Comparison of ENCODE assay signal across 8 cellular contexts in the genomic region with DNA sequence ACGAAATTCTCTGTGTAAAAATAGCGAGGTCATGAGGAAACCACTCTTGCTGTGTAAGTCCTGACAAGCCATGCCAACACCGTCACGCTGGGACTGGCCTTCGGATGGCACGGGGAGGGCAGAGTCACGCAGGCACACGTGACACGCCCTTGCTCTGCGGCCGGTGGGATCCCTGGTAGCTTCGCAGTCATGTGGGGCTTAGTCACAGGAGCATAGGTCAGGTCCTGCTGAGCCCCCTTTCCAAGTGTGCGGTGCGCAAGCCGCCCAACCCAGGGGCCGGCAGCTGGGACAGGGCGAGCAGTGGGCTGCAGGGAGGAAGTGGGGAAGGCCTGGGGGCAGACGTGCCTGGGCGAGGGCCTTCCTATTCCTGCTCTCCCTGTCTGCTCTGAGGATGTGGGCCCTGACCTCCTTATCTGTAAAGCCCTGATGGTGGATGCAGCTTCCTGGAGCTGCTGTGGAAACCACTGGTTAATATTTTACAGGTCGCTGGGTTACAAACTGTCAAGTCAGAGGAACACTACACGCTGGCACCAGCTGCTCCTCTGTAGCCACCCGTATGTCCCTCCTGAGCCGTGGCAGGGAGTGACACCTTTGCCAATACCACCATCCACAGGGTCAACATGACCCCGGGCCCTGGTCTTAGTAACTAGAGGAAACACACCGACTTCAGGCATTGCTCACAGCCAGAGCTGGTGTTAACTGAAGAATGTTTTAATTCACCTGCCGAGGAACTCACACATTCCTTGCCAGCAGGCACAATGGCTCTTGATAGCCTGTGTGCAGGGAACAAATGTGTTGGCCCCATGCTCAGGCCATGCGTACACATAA. TPM values are rescaled to one million over a fixed set of nuclear protein-coding genes. Genes with fewer than 3 reads are reported as not detected.
DNase-seq lines count a peak whose midpoint lies in the region; ATAC-seq, FAIRE-seq and TF ChIP-seq lines count a peak whose summit lies in the region.

No MANE protein-coding gene starts in this region.

- WGBS in H1 (ENCODE audit: extremely low coverage in 1 of 2, insufficient coverage in 1 of 2, insufficient read length in 1 of 2, insufficient replicate concordance in 2 of 2, low coverage in 1 of 2, low lambda C conversion rate in 2 of 2, missing lambda C conversion rate in 1 of 2), 2 experiments, result 91% methylated on average over 27 of the region's 27 CpGs; no CpG with 5 or more reads in 1 of the 2 experiments

- H3K27me3 Mint-ChIP-seq in activated CD4-positive, alpha-beta T cell treated with anti-CD3 and anti-CD28 coated beads, Interleukin-2, amount 10 ng/mL, durations not matched to agents 7 days and 5 days, result no peaks in the 10 kb centered on the region

- CTCF ChIA-PET in activated CD4-positive, alpha-beta T cell treated with anti-CD3 and anti-CD28 coated beads, Interleukin-2, amount 10 ng/mL, durations not matched to agents 7 days and 5 days (lab: Charles Lee), result interaction anchor here (0.8 to 1.2 kb wide), 3 partner anchors 9 to 47 kb away, joined by 3 to 4 read pairs (median 3); no protein-coding TSS in a partner anchor
- CTCF ChIA-PET in H1 (lab: Charles Lee; ENCODE audit: partially characterized antibody), result interaction anchor here (0.9 to 1.3 kb wide), 6 partner anchors 9 to 96 kb away, joined by 3 to 5 read pairs (median 4); partner anchors contain the start of gene MBP

- H3K23me2 ChIP-seq in H1 (ENCODE audit: low read depth, low read length), result peaks cover 5% of the 10 kb centered on the region; the same call in 1 of the 2 replicates

- TF ChIP-seq CTCF in H1 (IDR thresholded peaks at IDR 0.05; ENCODE audit: control extremely low read depth in 1 of 3, insufficient read depth in 1 of 3, low read depth in 1 of 3, low read length in 3 of 3), result no peak

- peaks cover 83% of the 10 kb centered on the region for H3K4me1 Mint-ChIP-seq in activated CD4-positive, alpha-beta T cell treated with anti-CD3 and anti-CD28 coated beads, Interleukin-2, amount 10 ng/mL, durations not matched to agents 7 days and 5 days

- TF ChIP-seq POLR2A in H1 (IDR thresholded peaks at IDR 0.05; ENCODE audit: control extremely low read depth in 1 of 2, low read depth in 2 of 2, low read length in 2 of 2), result no peak

- H3K14ac ChIP-seq in H1 (ENCODE audit: insufficient read length), result no peak overlapping the region

- no peak overlapping the region for H3K23ac ChIP-seq in H1 (ENCODE audit: insufficient read length)

- no peak overlapping the region for H3K4me2 ChIP-seq in H1 (ENCODE audit: insufficient read depth in 1 of 2, low read depth in 2 of 2, low read length in 2 of 2)

- H2BK20ac ChIP-seq in H1 (ENCODE audit: low read length), result no peak overlapping the region

- H4K5ac ChIP-seq in H1 (ENCODE audit: insufficient read length, low read depth, low read length), result no peak overlapping the region

- H4K91ac ChIP-seq in H1 (replicated peaks; ENCODE audit: insufficient read length, low read length), result peak overlapping the region; percentile 1

- no peak overlapping the region for H4K8ac ChIP-seq in H1 (ENCODE audit: extremely low read depth, insufficient read depth, low read length)

- peak overlapping the region; percentile 85; the same call in 1 of the 2 replicates for H2BK15ac ChIP-seq in H1 (ENCODE audit: low read length)

- FAIRE-seq in H1 (lab: Jason Lieb, UNC), result no peak

- no peak overlapping the region for H2BK5ac ChIP-seq in H1 (ENCODE audit: low read depth, low read length)

- H3K27ac Mint-ChIP-seq in activated CD4-positive, alpha-beta T cell treated with anti-CD3 and anti-CD28 coated beads, Interleukin-2, amount 10 ng/mL, durations not matched to agents 7 days and 5 days, result peak overlapping the region; percentile 74

- H3K36me3 ChIP-seq in H1 (ENCODE audit: control insufficient read depth in 2 of 4, insufficient read depth in 4 of 4, low read length in 3 of 4) (no peaks in the 10 kb centered on the region), muscle layer of duodenum (ENCODE audit: control insufficient read depth in 1 of 2, insufficient read depth in 2 of 2, low read length in 2 of 2) (no peaks in the 10 kb centered on the region)

- no peaks in the 10 kb centered on the region for H3K27me3 ChIP-seq in H1 (replicated peaks in 1 of 4; ENCODE audit: control insufficient read depth in 3 of 4, extremely low read depth in 1 of 4, insufficient read depth in 3 of 4, low read length in 3 of 4)
- no peaks in the 10 kb centered on the region for H3K27me3 ChIP-seq in muscle layer of duodenum (ENCODE audit: low read depth, low read length)

- no peak overlapping the region for H3K9ac ChIP-seq in H1 (replicated peaks in 1 of 4; ENCODE audit: extremely low read depth in 1 of 4, low read depth in 3 of 4, low read length in 3 of 4)

- ATAC-seq in HG03103 (IDR thresholded peaks at IDR 0.05; ENCODE audit: low read depth, unreplicated experiment), result peak; percentile 60

- H3K9me3 Mint-ChIP-seq in activated CD4-positive, alpha-beta T cell treated with anti-CD3 and anti-CD28 coated beads, Interleukin-2, amount 10 ng/mL, durations not matched to agents 7 days and 5 days, result no peaks in the 10 kb centered on the region

- H2AK5ac ChIP-seq in H1 (ENCODE audit: low read depth, low read length), result peak overlapping the region; percentile 57; the same call in 1 of the 2 replicates

- H3K9me3 ChIP-seq in H1 (ENCODE audit: insufficient read depth in 2 of 2, low read depth in 1 of 2, low read length in 1 of 2), result no peaks in the 10 kb centered on the region
- no peaks in the 10 kb centered on the region for H3K9me3 ChIP-seq in muscle layer of duodenum (ENCODE audit: control insufficient read depth in 1 of 2, low read length in 2 of 2)

- peaks cover 9% of the 10 kb centered on the region for H3K79me1 ChIP-seq in H1 (ENCODE audit: low read depth, low read length)

- POLR2A ChIA-PET in activated CD4-positive, alpha-beta T cell treated with anti-CD3 and anti-CD28 coated beads, Interleukin-2, amount 10 ng/mL, durations not matched to agents 7 days and 5 days (lab: Charles Lee), result interaction anchor here (0.8 kb wide), 1 partner anchor 10 kb away, joined by 3 read pairs; no protein-coding TSS in a partner anchor
- POLR2A ChIA-PET in H1 (lab: Charles Lee; ENCODE audit: partially characterized antibody), result interaction anchor here (0.6 to 1.0 kb wide), 2 partner anchors 42 to 95 kb away, joined by 3 read pairs; no protein-coding TSS in a partner anchor

- H3K56ac ChIP-seq in H1 (replicated peaks; ENCODE audit: insufficient read length, low read depth, low read length), result no peak overlapping the region

- TF ChIP-seq EP300 in H1 (IDR thresholded peaks at IDR 0.05; ENCODE audit: borderline replicate concordance in 1 of 2, low read depth in 2 of 2, low read length in 2 of 2), result no peak

- peaks cover 71% of the 10 kb centered on the region for H3K36me3 Mint-ChIP-seq in activated CD4-positive, alpha-beta T cell treated with anti-CD3 and anti-CD28 coated beads, Interleukin-2, amount 10 ng/mL, durations not matched to agents 7 days and 5 days (ENCODE audit: low read depth)

- no peak overlapping the region; the same call in 1 of the 2 replicates for H3K18ac ChIP-seq in H1 (ENCODE audit: extremely low read depth, low read length)

- TF ChIP-seq RAD21 in H1 (IDR thresholded peaks at IDR 0.05 in 1 of 2, conservative IDR thresholded peaks at IDR 0.05 in 1 of 2; ENCODE audit: low read depth in 2 of 2, low read length in 2 of 2), result no peak

- H3K27ac ChIP-seq in H1 (ENCODE audit: low read depth, low read length) (no peak overlapping the region), muscle layer of duodenum (ENCODE audit: low read length) (peak overlapping the region; percentile 85)

- H2AFZ ChIP-seq in H1 (ENCODE audit: low read length), result no peak overlapping the region

- H4K20me1 ChIP-seq in H1 (replicated peaks in 1 of 2; ENCODE audit: control insufficient read depth in 1 of 2, insufficient read depth in 2 of 2, low read length in 2 of 2), result peaks cover 0 to 7% of the 10 kb centered on the region in 2 experiments

- H3K4me3 Mint-ChIP-seq in activated CD4-positive, alpha-beta T cell treated with anti-CD3 and anti-CD28 coated beads, Interleukin-2, amount 10 ng/mL, durations not matched to agents 7 days and 5 days, result no peak overlapping the region

- H2BK120ac ChIP-seq in H1 (replicated peaks; ENCODE audit: low read depth, low read length), result no peak overlapping the region

- H3K4me1 ChIP-seq in H1 (replicated peaks in 1 of 4; ENCODE audit: control insufficient read depth in 3 of 4, insufficient read depth in 4 of 4, low read length in 3 of 4) (peaks cover 0 to 11% (median 3%) of the 10 kb centered on the region in 4 experiments; a peak in 4 of 7 replicates), muscle layer of duodenum (ENCODE audit: control insufficient read depth in 1 of 2, insufficient read depth in 2 of 2, low read length in 2 of 2) (peaks cover 5 to 12% of the 10 kb centered on the region in 2 donors)

- peaks cover 0 to 4% of the 10 kb centered on the region in 2 experiments; a peak in 1 of 4 replicates for H3K79me2 ChIP-seq in H1 (ENCODE audit: control insufficient read depth in 1 of 2, insufficient read depth in 2 of 2, low read length in 2 of 2)

- H3K4ac ChIP-seq in H1 (replicated peaks; ENCODE audit: insufficient read length, low read depth, low read length), result no peak overlapping the region

- peak overlapping the region; percentile 30; the same call in 1 of the 2 replicates for H2BK12ac ChIP-seq in H1 (ENCODE audit: low read depth, low read length)

- no peak for DNase-seq in activated CD4-positive, alpha-beta T cell treated with anti-CD3 and anti-CD28 coated beads, Interleukin-2, amount 10 ng/mL, durations not matched to agents 7 days and 5 days
- no peak for DNase-seq in activated CD4-positive, alpha-beta T cell treated with anti-CD3 and anti-CD28 coated beads for 1 hour
- DNase-seq in SKM-1 treated with dmso at 0.1 percent for 144 hours (lab: John Stamatoyannopoulos, UW; ENCODE audit: unreplicated experiment), result peak; percentile 96
- DNase-seq in H1 (ENCODE audit: low read depth in 1 of 2, low spot score in 2 of 2), result peak in 1 of 2 experiments; percentile 43
- no peak for DNase-seq in DMS79 treated with DMSO at 0.1 percent for 48 hours (lab: John Stamatoyannopoulos, UW)
- no peak for DNase-seq in NCI-H69 (lab: John Stamatoyannopoulos, UW)

- no peak overlapping the region for H3K4me3 ChIP-seq in H1 (ENCODE audit: extremely low read depth in 1 of 4, insufficient read depth in 2 of 4, low read depth in 3 of 4, low read length in 4 of 4)
- H3K4me3 ChIP-seq in muscle layer of duodenum (ENCODE audit: low read depth in 1 of 2, low read length in 2 of 2), result no peak overlapping the region

RNA-seq across cellular contexts. Expression of gene MBP, which starts 17.8 kb away (rescaled TPM):
- total RNA-seq in activated CD4-positive, alpha-beta T cell treated with anti-CD3 and anti-CD28 coated beads, Interleukin-2, amount 10 ng/mL, durations not matched to agents 7 days and 5 days, result 100 to 1,000 TPM; 111 to 133 TPM
- 19.2 and 19.3 TPM in 2 replicates for total RNA-seq in H1 (2021; fragmentation: NEBNext Ultra II Directional; extraction: Animal tissue kit (Norgen Biotek cat#: 25700))
- polyA plus RNA-seq in H1 (2011; rRNA removed), result 6.8 and 7.7 TPM in 2 replicates
- polyA plus RNA-seq in H1 (2011; cell fraction: cytosol; rRNA removed), result 8.9 TPM
- polyA plus RNA-seq in H1 (2011; cell fraction: nucleus; rRNA removed), result 14.2 TPM
- 6.1 to 8.2 TPM (median 7.4 TPM) in 4 replicates for polyA plus RNA-seq in H1 (2012, experiment 1 of 2)
- 2.2 TPM for polyA plus RNA-seq in H1 (2012, experiment 2 of 2)
- polyA plus RNA-seq in H1 (2013, experiment 1 of 2), result 13.3 TPM
- 12.9 TPM for polyA plus RNA-seq in H1 (2013, experiment 2 of 2)
- polyA minus RNA-seq in H1 (2011; rRNA and poly(A)+ RNA removed), result 13.3 and 15.9 TPM in 2 replicates
- 16.8 TPM for polyA minus RNA-seq in H1 (2011; cell fraction: cytosol; rRNA and poly(A)+ RNA removed)
- polyA minus RNA-seq in H1 (2011; cell fraction: nucleus; rRNA and poly(A)+ RNA removed), result 11.4 TPM
